8 cellular contexts compared by ENCODE assay signal in the genomic region with DNA sequence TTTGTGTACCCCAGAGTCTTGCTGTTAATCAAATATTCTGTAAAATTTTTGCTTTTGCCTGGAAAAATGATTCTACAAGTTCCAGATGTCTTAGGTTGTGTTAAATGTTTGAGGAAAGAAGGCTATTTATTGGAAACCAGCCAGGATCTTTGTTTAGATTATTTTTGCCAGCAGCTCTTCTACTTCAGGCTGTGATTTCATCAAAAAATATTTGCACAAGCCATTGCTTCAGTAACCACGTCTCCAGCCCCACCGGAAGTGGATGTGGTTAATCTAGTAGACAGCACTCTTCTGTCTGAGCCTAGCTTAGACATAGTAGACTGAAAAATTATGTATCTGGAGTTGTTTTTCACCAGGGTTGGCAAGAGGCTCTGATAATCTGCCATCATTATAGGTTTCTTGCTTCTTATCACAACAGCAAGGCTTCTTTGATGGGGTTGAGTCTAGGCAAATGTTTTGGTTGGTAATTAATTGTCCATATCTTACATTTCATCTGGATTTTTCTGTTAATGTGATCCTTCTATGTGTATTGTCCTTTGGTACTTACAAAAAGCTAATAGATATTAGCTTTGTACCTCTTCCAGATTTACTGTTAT. TPM values are rescaled to one million over a fixed set of nuclear protein-coding genes. Genes with fewer than 3 reads are reported as not detected.
DNase-seq lines count a peak whose midpoint lies in the region; ATAC-seq and TF ChIP-seq lines count a peak whose summit lies in the region.

No MANE protein-coding gene starts in this region.

- H3K27me3 ChIP-seq in Karpas-422 (ENCODE audit: low read length) = no peaks in the 10 kb centered on the region
- no peaks in the 10 kb centered on the region for H3K27me3 ChIP-seq in body of pancreas
- H3K27me3 ChIP-seq in naive thymus-derived CD4-positive, alpha-beta T cell (ENCODE audit: control insufficient read depth in 2 of 2, insufficient read depth in 2 of 2, low read length in 2 of 2) = no peaks in the 10 kb centered on the region

- H3K9me3 ChIP-seq in Karpas-422 (ENCODE audit: low read length) = no peaks in the 10 kb centered on the region
- H3K9me3 ChIP-seq in body of pancreas = no peaks in the 10 kb centered on the region
- H3K9me3 ChIP-seq in naive thymus-derived CD4-positive, alpha-beta T cell (ENCODE audit: control insufficient read depth in 2 of 3, low read length in 3 of 3) = no peaks in the 10 kb centered on the region

- no peak for TF ChIP-seq CTCF in body of pancreas (IDR thresholded peaks at IDR 0.05)

- peak overlapping the region; percentile 62 for H3K27ac ChIP-seq in Karpas-422 (ENCODE audit: low read length)
- H3K27ac ChIP-seq in body of pancreas = peak overlapping the region in 1 of 4 donors; percentile 23
- H3K27ac ChIP-seq in naive thymus-derived CD4-positive, alpha-beta T cell (ENCODE audit: low read depth, low read length) = peak overlapping the region; percentile 67
- H3K27ac ChIP-seq in urinary bladder (ENCODE audit: low read depth) = peak overlapping the region; percentile 50

- intact Hi-C loops in body of pancreas (cut with DNase I) = no loop called here
- intact Hi-C loops in naive thymus-derived CD4-positive, alpha-beta T cell (cut with micrococcal nuclease) = loop anchor here (1.0 to 10.0 kb wide), 6 partner anchors 290 to 1963 kb away; a partner anchor contains a TSS

- H3K4me1 Mint-ChIP-seq in naive thymus-derived CD4-positive, alpha-beta T cell = peaks cover 36 to 81% (median 53%) of the 10 kb centered on the region in 7 donors

- peak overlapping the region; percentile 50 for H3K4me2 ChIP-seq in Karpas-422 (ENCODE audit: low read depth, low read length, poor library complexity, severe bottlenecking)

- TF ChIP-seq POLR2A in body of pancreas (IDR thresholded peaks at IDR 0.05) = no peak

- H3K27me3 Mint-ChIP-seq in naive thymus-derived CD4-positive, alpha-beta T cell = peaks cover 0 to 2% (median 0%) of the 10 kb centered on the region in 5 donors

- peak; percentile 97 for DNase-seq in ELR (ENCODE audit: low read depth)
- DNase-seq in Karpas-422 = peak; percentile 89
- peak; percentile 12 for DNase-seq in T1000 (lab: John Stamatoyannopoulos, UW)
- DNase-seq in body of pancreas = peak; percentile 24 to 68 (median 44)
- DNase-seq in naive thymus-derived CD4-positive, alpha-beta T cell = peak in 8 of 9 donors; percentile 59 to 89 (median 84)
- DNase-seq in GM19240 (ENCODE audit: insufficient read length, low spot score) = no peak

- no peaks in the 10 kb centered on the region for H3K79me2 ChIP-seq in Karpas-422 (ENCODE audit: low read length)

- H2AFZ ChIP-seq in Karpas-422 (ENCODE audit: low read length) = peak overlapping the region; percentile 90; the same call in 1 of the 2 replicates

- H3K9me3 Mint-ChIP-seq in naive thymus-derived CD4-positive, alpha-beta T cell = no peaks in the 10 kb centered on the region

- H4K20me1 ChIP-seq in Karpas-422 (ENCODE audit: insufficient read depth, low read depth, low read length) = no peaks in the 10 kb centered on the region

- H3K4me3 ChIP-seq in Karpas-422 (ENCODE audit: low read length) = no peak overlapping the region; the same call in 1 of the 2 replicates
- no peak overlapping the region for H3K4me3 ChIP-seq in body of pancreas
- H3K4me3 ChIP-seq in naive thymus-derived CD4-positive, alpha-beta T cell (ENCODE audit: low read length) = peak overlapping the region; percentile 19
- no peak overlapping the region for H3K4me3 ChIP-seq in urinary bladder (ENCODE audit: low read depth, low read length)

- H3K27ac Mint-ChIP-seq in naive thymus-derived CD4-positive, alpha-beta T cell = peak overlapping the region in 4 of 9 donors; percentile 85 to 98 (median 90)

- H3K4me1 ChIP-seq in Karpas-422 (ENCODE audit: low read length) = peaks cover 25% of the 10 kb centered on the region
- H3K4me1 ChIP-seq in body of pancreas = no peaks in the 10 kb centered on the region
- peaks cover 56 to 78% of the 10 kb centered on the region in 2 donors for H3K4me1 ChIP-seq in naive thymus-derived CD4-positive, alpha-beta T cell (ENCODE audit: control insufficient read depth in 2 of 2, insufficient read depth in 2 of 2, low read length in 2 of 2)
- H3K4me1 ChIP-seq in urinary bladder (ENCODE audit: insufficient read depth) = peaks cover 1% of the 10 kb centered on the region

- POLR2A ChIA-PET in naive thymus-derived CD4-positive, alpha-beta T cell (lab: Charles Lee) = interaction anchor here (1.2 to 11.3 kb wide), 7 partner anchors 8 to 1389 kb away, joined by 3 to 135 read pairs (median 6); a partner anchor contains a TSS

- peak overlapping the region in 9 of 10 donors; percentile 55 to 75 (median 71) for H3K4me3 Mint-ChIP-seq in naive thymus-derived CD4-positive, alpha-beta T cell

- H3K36me3 ChIP-seq in Karpas-422 (ENCODE audit: insufficient read depth, low read length) (no peaks in the 10 kb centered on the region), body of pancreas (replicated peaks in 1 of 2; ENCODE audit: insufficient read depth in 1 of 2, low read depth in 2 of 2) (no peaks in the 10 kb centered on the region), urinary bladder (ENCODE audit: insufficient read depth) (no peaks in the 10 kb centered on the region)
- H3K36me3 ChIP-seq in naive thymus-derived CD4-positive, alpha-beta T cell (ENCODE audit: control insufficient read depth in 2 of 3, insufficient read depth in 3 of 3, low read length in 3 of 3) = no peaks in the 10 kb centered on the region

- H3K9ac ChIP-seq in Karpas-422 (ENCODE audit: low read length) = 0 out of 2 replicates have a peak overlapping the region, but pooled peaks have one; percentile 16

- peak; percentile 71 for ATAC-seq in GM21723 (IDR thresholded peaks at IDR 0.05; ENCODE audit: unreplicated experiment)
- peak; percentile 53 for ATAC-seq in body of pancreas
- peak; percentile 72 for ATAC-seq in naive thymus-derived CD4-positive, alpha-beta T cell

- no peaks in the 10 kb centered on the region for H3K9me2 ChIP-seq in Karpas-422 (replicated peaks; ENCODE audit: insufficient read depth, low read length)

- CTCF ChIA-PET in naive thymus-derived CD4-positive, alpha-beta T cell (lab: Charles Lee) = interaction anchor here (0.8 to 2.7 kb wide), 6 partner anchors 9 to 1185 kb away, joined by 3 to 13 read pairs (median 4); a partner anchor contains a TSS

- H3K36me3 Mint-ChIP-seq in naive thymus-derived CD4-positive, alpha-beta T cell = peaks cover 0 to 4% (median 0%) of the 10 kb centered on the region in 5 donors

- WGBS in body of pancreas, 2 donors = 0 to 5% methylated on average over 2 of the region's 2 CpGs
- WGBS in urinary bladder = 2% methylated on average over 2 of the region's 2 CpGs

RNA-seq across cellular contexts. Expression of a gene that starts 17.1 kb away (rescaled TPM):
- 0.11 and 0.36 TPM in 2 replicates for total RNA-seq in Karpas-422 (2014; rRNA removed; shearing (Covaris generic); ENCODE audit: low replicate concordance)
- 1 to 10 TPM; 3.4 to 4.3 TPM for total RNA-seq in body of pancreas
- under 1 TPM in 2 of 5 experiments, not detected in 3; 0.07 to 0.22 TPM for total RNA-seq in naive thymus-derived CD4-positive, alpha-beta T cell
- under 1 TPM in 1 of 2 donors, not detected in 1; 0.13 TPM for polyA plus RNA-seq in naive thymus-derived CD4-positive, alpha-beta T cell
- 1.6 TPM for total RNA-seq in urinary bladder
- polyA plus RNA-seq in urinary bladder = 0.06 TPM

RNA-seq across cellular contexts. Expression of a gene that starts 17.3 kb away (rescaled TPM):
- total RNA-seq in Karpas-422 (2014; rRNA removed; shearing (Covaris generic); ENCODE audit: low replicate concordance) = 11.7 and 21.3 TPM in 2 replicates
- total RNA-seq in body of pancreas (10 to 100 TPM; 18.9 to 20.4 TPM), urinary bladder (76.2 TPM)
- total RNA-seq in naive thymus-derived CD4-positive, alpha-beta T cell = 10 to 100 TPM; 27.0 to 49.2 (median 38.6) TPM
- polyA plus RNA-seq in naive thymus-derived CD4-positive, alpha-beta T cell = 10 to 100 TPM; 49.7 to 62.9 TPM
- 24.2 TPM for polyA plus RNA-seq in urinary bladder
